12 cellular contexts compared by ENCODE assay signal in genomic region chr19:47644743-47645499, GRCh38. TPM values are rescaled to one million over a fixed set of nuclear protein-coding genes. Genes with fewer than 3 reads are reported as not detected.
DNase-seq lines count a peak whose midpoint lies in the region; ATAC-seq and TF ChIP-seq lines count a peak whose summit lies in the region.
"Had no signal": no experiment of that assay in that cellular context is flagged by ENCODE, and none has a peak within 500 bp of the region (broad histone marks: within the 10 kb centered on the region; RNA-seq: fewer than 3 reads in every experiment).

No MANE protein-coding gene starts in this region.

- H3K9me3 ChIP-seq in CD8-positive, alpha-beta T cell (ENCODE audit: low read length), result no peaks in the 10 kb centered on the region
- H3K9me3 ChIP-seq: lower lobe of right lung had no signal

- H3K4me3 Mint-ChIP-seq in CD8-positive, alpha-beta T cell, result no peak overlapping the region
- no peak overlapping the region for H3K4me3 Mint-ChIP-seq in MCF 10A (ENCODE audit: unreplicated experiment)
- H3K4me3 Mint-ChIP-seq: CD4-positive, alpha-beta memory T cell had no signal

- H3K4me1 Mint-ChIP-seq in CD8-positive, alpha-beta T cell (ENCODE audit: low read depth), result peaks cover 41% of the 10 kb centered on the region
- H3K4me1 Mint-ChIP-seq in MCF 10A (ENCODE audit: insufficient read depth, unreplicated experiment), result peaks cover 27% of the 10 kb centered on the region

- H3K27ac ChIP-seq in CD8-positive, alpha-beta T cell (ENCODE audit: low read depth, low read length), result no peak overlapping the region
- H3K27ac ChIP-seq: lower lobe of right lung had no signal

- H3K27me3 ChIP-seq in CD8-positive, alpha-beta T cell (ENCODE audit: insufficient read depth, low read length), result no peaks in the 10 kb centered on the region

- H3K27ac Mint-ChIP-seq in CD8-positive, alpha-beta T cell, result peak overlapping the region; percentile 73
- H3K27ac Mint-ChIP-seq in MCF 10A (ENCODE audit: low read depth, unreplicated experiment), result peak overlapping the region; percentile 24

- H3K36me3 ChIP-seq in CD8-positive, alpha-beta T cell (ENCODE audit: insufficient read depth, low read length), result no peaks in the 10 kb centered on the region

- intact Hi-C loops in CD8-positive, alpha-beta T cell (cut with DNase I, micrococcal nuclease), result no loop called here
- intact Hi-C loops in MCF 10A (cut with micrococcal nuclease), result no loop called here

- H3K27me3 Mint-ChIP-seq in CD8-positive, alpha-beta T cell (ENCODE audit: low read depth), result no peaks in the 10 kb centered on the region
- H3K27me3 Mint-ChIP-seq in MCF 10A (ENCODE audit: insufficient read depth, unreplicated experiment), result no peaks in the 10 kb centered on the region
- H3K27me3 Mint-ChIP-seq: CD4-positive, alpha-beta memory T cell had no signal

- H3K36me3 Mint-ChIP-seq in CD8-positive, alpha-beta T cell, result peaks cover 52% of the 10 kb centered on the region
- H3K36me3 Mint-ChIP-seq in MCF 10A (ENCODE audit: insufficient read depth, unreplicated experiment), result peaks cover 26% of the 10 kb centered on the region

- H3K9me3 Mint-ChIP-seq in CD8-positive, alpha-beta T cell, result peaks cover 3% of the 10 kb centered on the region
- H3K9me3 Mint-ChIP-seq in MCF 10A (ENCODE audit: unreplicated experiment), result no peaks in the 10 kb centered on the region

- CTCF ChIA-PET in CD8-positive, alpha-beta T cell (lab: Charles Lee), result interaction anchor here (0.7 to 1.2 kb wide), 2 partner anchors 143 to 208 kb away, joined by 3 to 4 read pairs; no protein-coding TSS in a partner anchor
- CTCF ChIA-PET in MCF 10A (lab: Yijun Ruan, JAX), result interaction anchor here (0.8 kb wide), 1 partner anchor 55 kb away, joined by 3 read pairs; no protein-coding TSS in a partner anchor

- no peak for ATAC-seq in CD8-positive, alpha-beta T cell
- ATAC-seq in HG03097 (IDR thresholded peaks at IDR 0.05; ENCODE audit: low FRiP score, unreplicated experiment) (no peak), HG03442 (IDR thresholded peaks at IDR 0.05; ENCODE audit: unreplicated experiment) (no peak)
- ATAC-seq: activated naive CD4-positive, alpha-beta T cell treated with anti-CD3 and anti-CD28 coated beads, Interleukin-2, amount 50 U/mL, for 72 hours; lower lobe of right lung had no signal

- DNase-seq in CD8-positive, alpha-beta T cell, result no peak
- DNase-seq in M059J (ENCODE audit: low read depth) (peak; percentile 14), MCF 10A (ENCODE audit: unreplicated experiment) (no peak), myocyte (ENCODE audit: low read depth) (peak; percentile 53), NCI-H1694 treated with DMSO at 0.1 percent for 48 hours (lab: John Stamatoyannopoulos, UW) (no peak)
- no peak for DNase-seq in activated CD4-positive, alpha-beta T cell treated with anti-CD3 and anti-CD28 coated beads for 4 hours
- DNase-seq: activated CD4-positive, alpha-beta T cell treated with anti-CD3 and anti-CD28 coated beads for 48 hours; CD4-positive, alpha-beta memory T cell; lower lobe of right lung had no signal

- no peaks in the 10 kb centered on the region for H3K4me1 ChIP-seq in CD8-positive, alpha-beta T cell (ENCODE audit: insufficient read depth, low read length)

- no peak overlapping the region for H3K4me3 ChIP-seq in CD8-positive, alpha-beta T cell (ENCODE audit: low read depth, low read length)
- H3K4me3 ChIP-seq: lower lobe of right lung had no signal

- no peak for TF ChIP-seq CTCF in CD8-positive, alpha-beta T cell (IDR thresholded peaks at IDR 0.05)
- no peak for TF ChIP-seq CTCF in MCF 10A (IDR thresholded peaks at IDR 0.05; ENCODE audit: unreplicated experiment)

- POLR2A ChIA-PET in CD8-positive, alpha-beta T cell (lab: Charles Lee), result no interaction called here
- POLR2A ChIA-PET in MCF 10A (lab: Yijun Ruan, JAX), result interaction anchor here (1.8 to 1.9 kb wide), 2 partner anchors 18 to 34 kb away, joined by 6 to 15 read pairs; no protein-coding TSS in a partner anchor

- BruUV-seq in MCF 10A (replicated peaks; lab: Mats Ljungman, UMichigan), result no TSS peak

RNA-seq across cellular contexts. Expression of gene BICRA, which starts 36.0 kb away (rescaled TPM):
- 10 to 100 TPM; 20.0 to 20.7 TPM for total RNA-seq in CD8-positive, alpha-beta T cell
- total RNA-seq in M059J (2014; rRNA removed; shearing (Covaris generic)), result 2.7 and 5.3 TPM in 2 replicates
- total RNA-seq in MCF 10A (2022), result 13.1 and 16.8 TPM in 2 replicates
- total RNA-seq in myocyte, result 4.7 and 5.6 TPM in 2 replicates
- 6.1 TPM for polyA plus RNA-seq in myocyte (2012)

Comparison
In these comparisons a context has a peak if more than half of its experiments do, and no peak if none do; other contexts are left out.
1. DNase-seq: peak in M059J (single experiment) and myocyte (single experiment); none in CD8-positive, alpha-beta T cell (0 of 7), MCF 10A (single experiment), NCI-H1694 treated with DMSO at 0.1 percent for 48 hours (single experiment) and activated CD4-positive, alpha-beta T cell treated with anti-CD3 and anti-CD28 coated beads for 4 hours (0 of 2).